In the genomic region with DNA sequence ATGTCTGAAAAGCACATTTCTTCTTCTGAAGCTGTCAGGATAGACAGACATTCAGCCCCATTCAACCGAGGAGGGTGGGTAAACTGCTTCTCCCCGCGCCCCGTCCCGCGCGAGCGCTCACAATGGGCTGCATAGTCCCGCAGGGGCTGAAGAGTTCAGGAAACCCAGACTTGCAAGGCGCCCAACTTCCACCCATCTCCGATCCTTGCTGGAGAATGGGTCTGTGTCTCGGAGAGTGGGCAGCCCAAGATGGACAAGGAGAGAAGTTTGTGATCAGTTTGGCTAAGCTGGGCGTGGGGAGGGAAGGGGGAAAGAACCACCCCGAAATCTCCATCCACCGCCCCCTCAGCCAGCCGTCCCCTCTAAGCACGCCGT, we compare ENCODE assay signal across 7 cellular contexts. TPM values are rescaled to one million over a fixed set of nuclear protein-coding genes. Genes with fewer than 3 reads are reported as not detected.
DNase-seq lines count a peak whose midpoint lies in the region; ATAC-seq and TF ChIP-seq lines count a peak whose summit lies in the region.

No MANE protein-coding gene starts in this region.

- H3K27me3 ChIP-seq in HUES64 (ENCODE audit: insufficient read depth, low read length), result no peaks in the 10 kb centered on the region

- H3K4me3 ChIP-seq in HUES64 (ENCODE audit: low read length), result peak overlapping the region; percentile 99
- peak overlapping the region; percentile 85 for H3K4me3 ChIP-seq in retinal pigment epithelial cell (ENCODE audit: low read length)

- no peak for TF ChIP-seq CTCF in retinal pigment epithelial cell (conservative IDR thresholded peaks at IDR 0.05; ENCODE audit: low read depth, low read length)

- peak overlapping the region; percentile 92 for H3K9ac ChIP-seq in HUES64 (ENCODE audit: low read depth, low read length)

- WGBS in HUES64, result 0% methylated on average over 17 of the region's 18 CpGs

- H3K36me3 ChIP-seq in HUES64 (ENCODE audit: insufficient read depth, low read length), result peaks cover 2% of the 10 kb centered on the region; the same call in 1 of the 2 replicates

- H3K27ac ChIP-seq in HUES64 (ENCODE audit: low read depth, low read length) (peak overlapping the region; percentile 89), angular gyrus (ENCODE audit: low read depth, low read length) (peak overlapping the region; percentile 78)

- ATAC-seq in GM19023 (IDR thresholded peaks at IDR 0.05; ENCODE audit: unreplicated experiment), result peak; percentile 2

- DNase-seq in hepatic stellate cell (ENCODE audit: low spot score), result peak; percentile 27
- no peak for DNase-seq in retinal pigment epithelial cell (ENCODE audit: low read depth)
- DNase-seq in SIG-M5 (lab: John Stamatoyannopoulos, UW), result no peak
- DNase-seq in cerebellum (ENCODE audit: low spot score), result no peak

- H3K4me1 ChIP-seq in HUES64 (ENCODE audit: insufficient read depth, low read length), result peaks cover 50% of the 10 kb centered on the region

- no peaks in the 10 kb centered on the region for H3K9me3 ChIP-seq in HUES64 (ENCODE audit: insufficient read depth, low read depth, low read length)

RNA-seq across cellular contexts. Expression of a gene that starts 0.7 kb away (rescaled TPM):
- 80.1 TPM for polyA plus RNA-seq in HUES64 (2013, experiment 1 of 2)
- polyA plus RNA-seq in HUES64 (2013, experiment 2 of 2), result 93.5 TPM
- total RNA-seq in cerebellum, result 79.6 TPM
